Comparison of ENCODE assay signal across 27 cellular contexts in genomic region chr7:149476791-149477190, GRCh38.
"Had no signal": no experiment of that assay in that cellular context is flagged by ENCODE, and none has a peak within 500 bp of the region (broad histone marks: within the 10 kb centered on the region; RNA-seq: fewer than 3 reads in every experiment).

No MANE protein-coding gene starts in this region.

- H3K27ac ChIP-seq: foreskin keratinocyte, heart left ventricle, left lung, ovary, prostate gland, stomach, thyroid gland had no signal

- H3K27me3 ChIP-seq: foreskin keratinocyte, heart left ventricle, left lung, ovary, stomach, thyroid gland had no signal

- H3K4me3 ChIP-seq: heart left ventricle, left lung, lung, mucosa of descending colon, ovary, prostate gland, smooth muscle cell, stomach, thyroid gland had no signal

- ATAC-seq: esophagus mucosa; foreskin keratinocyte; heart left ventricle; left lung; mucosa of descending colon; stimulated activated naive B cell treated with anti-CD40 and anti-IgM and Interleukin-4, amounts not matched to agents 10 μg/mL and 1 μg/mL and 100 μg/mL, for 72 hours had no signal

- H3K4me3 Mint-ChIP-seq: activated T-cell treated with anti-CD3 and anti-CD28 coated beads, Interleukin-2, amount 50 U/mL, for 24 hours; endodermal cell; stimulated activated naive B cell treated with anti-CD40 and anti-IgM and Interleukin-4, amounts not matched to agents 10 μg/mL and 1 μg/mL and 100 μg/mL, for 72 hours; T-helper 1 cell treated with Interleukin-12 subunit alpha and Interleukin-12 subunit beta and Interleukin-4 antibody, amounts not matched to agents 30 μg/mL and 1 μg/mL, for 36 hours had no signal

- H3K27me3 Mint-ChIP-seq: activated T-cell treated with anti-CD3 and anti-CD28 coated beads, Interleukin-2, amount 50 U/mL, for 24 hours; stimulated activated naive B cell treated with anti-CD40 and anti-IgM and Interleukin-4, amounts not matched to agents 10 μg/mL and 1 μg/mL and 100 μg/mL, for 72 hours had no signal

- H3K4me1 ChIP-seq: foreskin keratinocyte, heart left ventricle, left lung, prostate gland, stomach, thyroid gland had no signal

- H3K36me3 ChIP-seq: ovary had no signal

- H3K9me3 ChIP-seq: left lung, mucosa of descending colon, ovary, prostate gland, SK-N-SH, stomach, thyroid gland had no signal

- H3K4me1 Mint-ChIP-seq: stimulated activated naive B cell treated with anti-CD40 and anti-IgM and Interleukin-4, amounts not matched to agents 10 μg/mL and 1 μg/mL and 100 μg/mL, for 72 hours had no signal

- DNase-seq: activated CD4-positive, alpha-beta T cell treated with anti-CD3 and anti-CD28 coated beads, Interleukin-2, amount 50 U/mL, for 48 hours; activated CD8-positive, alpha-beta memory T cell treated with anti-CD3 and anti-CD28 coated beads, Interleukin-2, amount 50 U/mL, for 4 hours; activated gamma-delta T cell; activated naive CD4-positive, alpha-beta T cell treated with anti-CD3 and anti-CD28 coated beads, Interleukin-2, amount 50 U/mL, for 16 hours; activated T-cell treated with anti-CD3 and anti-CD28 coated beads, Interleukin-2, amount 50 U/mL, for 24 hours; amniotic stem cell; caudate nucleus; endodermal cell; foreskin keratinocyte; heart left ventricle; hypothalamus; left lung; mucosa of descending colon; ovary; SK-N-SH; stimulated activated CD4-positive, alpha-beta T cell treated with anti-CD3 and anti-CD28 coated beads, Interleukin-1b, Interleukin-23, amount 100 ng/mL, for 48 hours; stimulated activated CD4-positive, alpha-beta T cell treated with anti-CD3 and anti-CD28 coated beads, Interleukin-4, amount 100 ng/mL, for 4 hours; stimulated activated naive B cell treated with anti-CD40 and anti-IgM and Interleukin-4, amounts not matched to agents 10 μg/mL and 1 μg/mL and 100 μg/mL, for 72 hours; stomach; SW 1271; T-helper 9 cell; thyroid gland had no signal

- H3K27ac Mint-ChIP-seq: stimulated activated naive B cell treated with anti-CD40 and anti-IgM and Interleukin-4, amounts not matched to agents 10 μg/mL and 1 μg/mL and 100 μg/mL, for 72 hours; T-helper 1 cell treated with Interleukin-12 subunit alpha and Interleukin-12 subunit beta and Interleukin-4 antibody, amounts not matched to agents 30 μg/mL and 1 μg/mL, for 36 hours had no signal
